ENCODE assay signal across 5 cellular contexts in the genomic region with DNA sequence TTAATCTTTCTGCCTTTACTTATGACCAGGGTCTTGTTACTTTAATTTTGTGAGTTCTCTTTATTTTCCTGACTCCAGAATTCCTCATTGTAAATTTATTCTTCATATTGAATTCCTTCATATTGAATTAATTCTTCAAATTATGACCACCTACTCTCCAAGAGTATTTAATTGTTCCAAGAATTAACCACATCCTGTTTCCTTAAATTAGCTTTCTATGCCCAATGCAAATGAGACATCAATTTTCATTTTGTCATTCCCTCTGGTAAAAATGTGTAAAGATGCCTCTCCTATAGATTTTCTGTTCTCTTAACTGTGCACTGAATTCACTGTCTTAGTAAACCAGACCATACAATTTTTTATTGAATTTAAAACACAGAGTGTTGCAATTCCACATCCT.
"Had no signal": no experiment of that assay in that cellular context is flagged by ENCODE, and none has a peak within 500 bp of the region (broad histone marks: within the 10 kb centered on the region; RNA-seq: fewer than 3 reads in every experiment).

No MANE protein-coding gene starts in this region.

- ATAC-seq: HepG2, K562 had no signal

- H3K27ac ChIP-seq: HL-60 had no signal

- DNase-seq: IMR-90, KBM-7 had no signal

- H3K4me3 ChIP-seq: K562 had no signal
